In the genomic region with DNA sequence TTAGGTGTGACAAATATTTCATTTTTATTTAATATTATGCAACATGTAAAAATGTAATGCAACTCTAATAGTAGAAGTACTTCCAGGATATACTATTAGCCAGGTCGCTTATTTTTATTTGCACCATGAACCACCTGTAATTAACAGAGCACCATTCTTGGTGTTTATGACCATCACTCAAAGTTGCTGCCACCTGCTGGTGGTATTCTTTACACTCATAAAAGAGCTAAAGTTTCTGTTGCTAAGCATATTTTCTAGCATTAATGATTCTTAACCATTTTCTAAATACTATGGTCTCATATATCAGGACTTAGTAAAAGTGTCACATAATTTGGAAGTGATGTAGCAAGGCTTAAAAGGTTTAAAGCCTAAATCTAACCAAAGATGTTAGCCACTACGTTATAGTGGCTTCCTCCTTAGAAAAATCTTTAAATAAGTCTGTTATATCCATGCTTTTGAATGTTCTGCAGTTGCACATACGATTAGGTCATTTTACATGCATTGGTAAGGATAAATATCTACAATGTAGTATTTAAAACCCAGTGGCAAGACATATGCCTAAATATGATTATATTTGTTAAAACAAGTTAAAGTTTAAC, we compare ENCODE assay signal across 9 cellular contexts.
DNase-seq lines count a peak whose midpoint lies in the region; ATAC-seq and TF ChIP-seq lines count a peak whose summit lies in the region.
"Had no signal": no experiment of that assay in that cellular context is flagged by ENCODE, and none has a peak within 500 bp of the region (broad histone marks: within the 10 kb centered on the region; RNA-seq: fewer than 3 reads in every experiment).

No MANE protein-coding gene starts in this region.

- peak; percentile 25 for DNase-seq in activated CD4-positive, alpha-beta T cell treated with anti-CD3 and anti-CD28 coated beads for 48 hours
- no peak for DNase-seq in activated CD4-positive, alpha-beta T cell treated with anti-CD3 and anti-CD28 coated beads, Interleukin-2, amount 50 U/mL, for 1 hour
- peak; percentile 11 for DNase-seq in HFFc6
- DNase-seq in NCI-H345 (lab: John Stamatoyannopoulos, UW) = peak; percentile 36
- peak; percentile 32 for DNase-seq in brain microvascular endothelial cell
- peak; percentile 58 for DNase-seq in medulla oblongata (ENCODE audit: extremely low spot score)
- DNase-seq in DMS79 (lab: John Stamatoyannopoulos, UW) = no peak

- ATAC-seq in HG02642 (IDR thresholded peaks at IDR 0.05; ENCODE audit: poor library complexity, unreplicated experiment) = no peak
- ATAC-seq: activated naive CD4-positive, alpha-beta T cell treated with anti-CD3 and anti-CD28 coated beads, Interleukin-2, amount 50 U/mL, for 72 hours had no signal

- no peaks in the 10 kb centered on the region for H3K36me3 ChIP-seq in brain microvascular endothelial cell (replicated peaks)

- H3K4me3 Mint-ChIP-seq in HFFc6 = no peak overlapping the region

- no peaks in the 10 kb centered on the region for H3K4me1 Mint-ChIP-seq in HFFc6 (ENCODE audit: low read depth)

- no peaks in the 10 kb centered on the region for H3K9me3 Mint-ChIP-seq in HFFc6

- in situ Hi-C loops in brain microvascular endothelial cell (cut with HindIII; ENCODE audit: low pct_ligation_motif_present, low sequenced_read_pairs) = no loop called here

- no peaks in the 10 kb centered on the region for H3K27me3 ChIP-seq in brain microvascular endothelial cell (replicated peaks)

- no peak overlapping the region for H3K27ac Mint-ChIP-seq in HFFc6
- H3K27ac Mint-ChIP-seq: activated naive CD4-positive, alpha-beta T cell treated with anti-CD3 and anti-CD28 coated beads, Interleukin-2, amount 50 U/mL, for 72 hours had no signal

- no peaks in the 10 kb centered on the region for H3K27me3 Mint-ChIP-seq in HFFc6 (ENCODE audit: insufficient read depth)

- H3K27ac ChIP-seq in brain microvascular endothelial cell = no peak overlapping the region

- no peak overlapping the region for H3K4me3 ChIP-seq in brain microvascular endothelial cell (ENCODE audit: low read depth, low read length)

- TF ChIP-seq CTCF in HFFc6 (IDR thresholded peaks at IDR 0.05) = peak; percentile 90
- TF ChIP-seq CTCF in brain microvascular endothelial cell (IDR thresholded peaks at IDR 0.05; ENCODE audit: low read depth, low read length, missing control alignments) = peak; percentile 53

- no peaks in the 10 kb centered on the region for H3K36me3 Mint-ChIP-seq in HFFc6 (ENCODE audit: low read depth)
- H3K36me3 Mint-ChIP-seq: activated naive CD4-positive, alpha-beta T cell treated with anti-CD3 and anti-CD28 coated beads, Interleukin-2, amount 50 U/mL, for 72 hours had no signal

Comparison
In these comparisons a context has a peak if more than half of its experiments do, and no peak if none do; other contexts are left out.
1. DNase-seq: peak in activated CD4-positive, alpha-beta T cell treated with anti-CD3 and anti-CD28 coated beads for 48 hours (single experiment), HFFc6 (single experiment), NCI-H345 (single experiment), brain microvascular endothelial cell (single experiment) and medulla oblongata (single experiment); none in activated CD4-positive, alpha-beta T cell treated with anti-CD3 and anti-CD28 coated beads, Interleukin-2, amount 50 U/mL, for 1 hour (single experiment) and DMS79 (single experiment).